17 cellular contexts compared by ENCODE assay signal in genomic region chrX:19589105-19589504, GRCh38.
A peak's percentile ranks its signal among the peaks of the same experiment; 100 is the strongest.
DNase-seq lines count a peak whose midpoint lies in the region; ATAC-seq, FAIRE-seq and TF ChIP-seq lines count a peak whose summit lies in the region.
"Had no signal": no experiment of that assay in that cellular context is flagged by ENCODE, and none has a peak within 500 bp of the region (broad histone marks: within the 10 kb centered on the region; RNA-seq: fewer than 3 reads in every experiment).

No MANE protein-coding gene starts in this region.

- no peak overlapping the region for H3K4me2 ChIP-seq in astrocyte (ENCODE audit: low read length)

- no peak overlapping the region for H2AFZ ChIP-seq in astrocyte (ENCODE audit: low read depth, low read length)
- H2AFZ ChIP-seq: GM23248 had no signal

- H3K36me3 ChIP-seq in astrocyte (ENCODE audit: insufficient read depth, low read length) (peaks cover 4% of the 10 kb centered on the region), lower lobe of right lung (peaks cover 38% of the 10 kb centered on the region)

- FAIRE-seq in astrocyte (lab: Jason Lieb, UNC): peak; percentile 50
- FAIRE-seq: A204.1, H54 had no signal

- H3K27ac Mint-ChIP-seq in activated naive CD4-positive, alpha-beta T cell treated with anti-CD3 and anti-CD28 coated beads, Interleukin-2, amount 50 U/mL, for 24 hours: peak overlapping the region; percentile 59
- no peak overlapping the region for H3K27ac Mint-ChIP-seq in activated naive CD4-positive, alpha-beta T cell treated with anti-CD3 and anti-CD28 coated beads for 36 hours
- H3K27ac Mint-ChIP-seq in astrocyte (ENCODE audit: unreplicated experiment) (no peak overlapping the region), mesothelial cell of epicardium (no peak overlapping the region)
- H3K27ac Mint-ChIP-seq: B cell; CD4-positive, alpha-beta T cell had no signal

- H3K4me1 ChIP-seq in astrocyte (ENCODE audit: insufficient read depth, low read length) (peaks cover 3% of the 10 kb centered on the region), lower lobe of right lung (peaks cover under 1% of the 10 kb centered on the region), foreskin keratinocyte (no peaks in the 10 kb centered on the region)

- H3K27me3 ChIP-seq in astrocyte (ENCODE audit: insufficient read depth, low read length) (no peaks in the 10 kb centered on the region), lower lobe of right lung (ENCODE audit: low read depth) (no peaks in the 10 kb centered on the region), foreskin keratinocyte (no peaks in the 10 kb centered on the region)

- intact Hi-C loops in activated naive CD4-positive, alpha-beta T cell treated with anti-CD3 and anti-CD28 coated beads for 36 hours (cut with micrococcal nuclease): no loop called here
- intact Hi-C loops in lower lobe of right lung (cut with DNase I): no loop called here

- no peaks in the 10 kb centered on the region for H3K9me3 Mint-ChIP-seq in activated naive CD4-positive, alpha-beta T cell treated with anti-CD3 and anti-CD28 coated beads, Interleukin-2, amount 50 U/mL, for 24 hours
- no peaks in the 10 kb centered on the region for H3K9me3 Mint-ChIP-seq in activated naive CD4-positive, alpha-beta T cell treated with anti-CD3 and anti-CD28 coated beads for 36 hours
- H3K9me3 Mint-ChIP-seq in astrocyte (ENCODE audit: unreplicated experiment): no peaks in the 10 kb centered on the region
- H3K9me3 Mint-ChIP-seq in mesothelial cell of epicardium: peaks cover 11% of the 10 kb centered on the region
- H3K9me3 Mint-ChIP-seq: CD4-positive, alpha-beta T cell had no signal

- H3K27me3 Mint-ChIP-seq in activated naive CD4-positive, alpha-beta T cell treated with anti-CD3 and anti-CD28 coated beads, Interleukin-2, amount 50 U/mL, for 24 hours: no peaks in the 10 kb centered on the region
- H3K27me3 Mint-ChIP-seq in activated naive CD4-positive, alpha-beta T cell treated with anti-CD3 and anti-CD28 coated beads for 36 hours (ENCODE audit: low read depth): no peaks in the 10 kb centered on the region
- H3K27me3 Mint-ChIP-seq in astrocyte (ENCODE audit: low read depth, unreplicated experiment) (no peaks in the 10 kb centered on the region), mesothelial cell of epicardium (ENCODE audit: low read depth) (no peaks in the 10 kb centered on the region)
- H3K27me3 Mint-ChIP-seq: B cell; CD4-positive, alpha-beta T cell had no signal

- no peak for DNase-seq in activated naive CD4-positive, alpha-beta T cell treated with anti-CD3 and anti-CD28 coated beads for 36 hours
- DNase-seq in astrocyte (ENCODE audit: low read depth) (no peak), lower lobe of right lung (peak; percentile 53), foreskin keratinocyte (no peak), mesothelial cell of epicardium (ENCODE audit: low spot score in 2 of 2, unreplicated experiment in 2 of 2) (no peak)
- no peak for DNase-seq in activated CD4-positive, CD25-positive, alpha-beta regulatory T cell (lab: John Stamatoyannopoulos, UW)
- DNase-seq: C1 segment of cervical spinal cord; Calu3; CD4-positive, alpha-beta T cell; DMS 273 treated with DMSO at 0.1 percent for 48 hours; GM23248 had no signal

- no peak overlapping the region for H3K27ac ChIP-seq in astrocyte (ENCODE audit: low read depth, low read length)
- H3K27ac ChIP-seq in lower lobe of right lung: no peak overlapping the region
- H3K27ac ChIP-seq in foreskin keratinocyte: no peak overlapping the region
- H3K27ac ChIP-seq: GM23248, HL-60 had no signal

- H3K9me3 ChIP-seq in astrocyte (ENCODE audit: insufficient read depth, low read depth, low read length): no peaks in the 10 kb centered on the region
- H3K9me3 ChIP-seq in lower lobe of right lung: no peaks in the 10 kb centered on the region

- CTCF ChIA-PET in activated naive CD4-positive, alpha-beta T cell treated with anti-CD3 and anti-CD28 coated beads for 36 hours (lab: Charles Lee): interaction anchor here (0.6 to 2.1 kb wide), 2 partner anchors 9 to 324 kb away, joined by 4 to 6 read pairs; no protein-coding TSS in a partner anchor

- no peak for TF ChIP-seq CTCF in astrocyte (IDR thresholded peaks at IDR 0.05; ENCODE audit: insufficient read depth, low read depth, low read length)
- TF ChIP-seq CTCF in lower lobe of right lung (IDR thresholded peaks at IDR 0.05): no peak
- TF ChIP-seq CTCF in foreskin keratinocyte (conservative IDR thresholded peaks at IDR 0.05): no peak
- no peak for TF ChIP-seq CTCF in mesothelial cell of epicardium (IDR thresholded peaks at IDR 0.05; ENCODE audit: unreplicated experiment)

- H3K4me3 ChIP-seq in astrocyte (ENCODE audit: insufficient read depth, low read depth, low read length) (no peak overlapping the region), lower lobe of right lung (no peak overlapping the region)
- H3K4me3 ChIP-seq: GM23248 had no signal

- no peak overlapping the region for H3K9ac ChIP-seq in astrocyte (ENCODE audit: low read length)
- H3K9ac ChIP-seq: GM23248 had no signal

- H4K20me1 ChIP-seq in astrocyte (ENCODE audit: insufficient read depth, low read length): no peaks in the 10 kb centered on the region

- no peak overlapping the region for H3K4me3 Mint-ChIP-seq in activated naive CD4-positive, alpha-beta T cell treated with anti-CD3 and anti-CD28 coated beads, Interleukin-2, amount 50 U/mL, for 24 hours
- no peak overlapping the region for H3K4me3 Mint-ChIP-seq in activated naive CD4-positive, alpha-beta T cell treated with anti-CD3 and anti-CD28 coated beads for 36 hours
- H3K4me3 Mint-ChIP-seq in astrocyte (ENCODE audit: unreplicated experiment): no peak overlapping the region
- H3K4me3 Mint-ChIP-seq in mesothelial cell of epicardium: no peak overlapping the region
- H3K4me3 Mint-ChIP-seq: B cell; CD4-positive, alpha-beta T cell had no signal

- ATAC-seq in lower lobe of right lung (peak; percentile 56 to 75), foreskin keratinocyte (no peak)
- ATAC-seq: HCT116 had no signal

- peaks cover 4% of the 10 kb centered on the region for H3K4me1 Mint-ChIP-seq in activated naive CD4-positive, alpha-beta T cell treated with anti-CD3 and anti-CD28 coated beads, Interleukin-2, amount 50 U/mL, for 24 hours
- H3K4me1 Mint-ChIP-seq in activated naive CD4-positive, alpha-beta T cell treated with anti-CD3 and anti-CD28 coated beads for 36 hours (ENCODE audit: low read depth): peaks cover 2% of the 10 kb centered on the region
- H3K4me1 Mint-ChIP-seq in astrocyte (ENCODE audit: low read depth, unreplicated experiment): peaks cover 4% of the 10 kb centered on the region
- peaks cover 13% of the 10 kb centered on the region for H3K4me1 Mint-ChIP-seq in mesothelial cell of epicardium
- H3K4me1 Mint-ChIP-seq: B cell had no signal

- H3K79me2 ChIP-seq in astrocyte (ENCODE audit: insufficient read depth, low read length): no peaks in the 10 kb centered on the region

- no peaks in the 10 kb centered on the region for H3K36me3 Mint-ChIP-seq in activated naive CD4-positive, alpha-beta T cell treated with anti-CD3 and anti-CD28 coated beads, Interleukin-2, amount 50 U/mL, for 24 hours
- H3K36me3 Mint-ChIP-seq in activated naive CD4-positive, alpha-beta T cell treated with anti-CD3 and anti-CD28 coated beads for 36 hours (ENCODE audit: low read depth): peaks cover 10% of the 10 kb centered on the region
- H3K36me3 Mint-ChIP-seq in astrocyte (ENCODE audit: low read depth, unreplicated experiment): peaks cover 2% of the 10 kb centered on the region
- peaks cover 17% of the 10 kb centered on the region for H3K36me3 Mint-ChIP-seq in mesothelial cell of epicardium
